Comparison of ENCODE assay signal across 1 cellular context in genomic region chr6:168877821-168878282, GRCh38.
TF ChIP-seq lines count a peak whose summit lies in the region.

No MANE protein-coding gene starts in this region.

TF ChIP-seq in GM23338, 12 proteins besides CTCF, POLR2A, EP300 and RAD21 (continued from another document):
- no peak for TF ChIP-seq ETS1 (IDR thresholded peaks at IDR 0.05)
- TF ChIP-seq NANOG (IDR thresholded peaks at IDR 0.05; ENCODE audit: borderline replicate concordance): no peak
- no peak for TF ChIP-seq ZNF331 (CRISPR knock-in tag; IDR thresholded peaks at IDR 0.05; ENCODE audit: low read depth)
- TF ChIP-seq EZH2 (IDR thresholded peaks at IDR 0.05; ENCODE audit: low read depth, unreplicated experiment): no peak
